ENCODE assay signal across 1 cellular context in genomic region chr7:98974906-98975816, GRCh38.
TF ChIP-seq lines count a peak whose summit lies in the region.

No MANE protein-coding gene starts in this region.

TF ChIP-seq in HepG2, 621 proteins besides CTCF, POLR2A, EP300 and RAD21 (continued from another document):
- TF ChIP-seq RNF219 (CRISPR knock-in tag; IDR thresholded peaks at IDR 0.05) (no peak), ZNF629 (CRISPR knock-in tag; conservative IDR thresholded peaks at IDR 0.05) (no peak), ZNF407 (CRISPR knock-in tag; IDR thresholded peaks at IDR 0.05; ENCODE audit: not compliant biosample characterization) (no peak), TERF1 (CRISPR knock-in tag; IDR thresholded peaks at IDR 0.05) (no peak), ZNF33B (CRISPR knock-in tag; IDR thresholded peaks at IDR 0.05) (no peak), RERE (CRISPR knock-in tag; IDR thresholded peaks at IDR 0.05; ENCODE audit: low read depth) (no peak), CSRNP1 (CRISPR knock-in tag; IDR thresholded peaks at IDR 0.05) (no peak), MTA3 (CRISPR knock-in tag; IDR thresholded peaks at IDR 0.05) (no peak)
